ENCODE assay signal across 13 cellular contexts in the genomic region with DNA sequence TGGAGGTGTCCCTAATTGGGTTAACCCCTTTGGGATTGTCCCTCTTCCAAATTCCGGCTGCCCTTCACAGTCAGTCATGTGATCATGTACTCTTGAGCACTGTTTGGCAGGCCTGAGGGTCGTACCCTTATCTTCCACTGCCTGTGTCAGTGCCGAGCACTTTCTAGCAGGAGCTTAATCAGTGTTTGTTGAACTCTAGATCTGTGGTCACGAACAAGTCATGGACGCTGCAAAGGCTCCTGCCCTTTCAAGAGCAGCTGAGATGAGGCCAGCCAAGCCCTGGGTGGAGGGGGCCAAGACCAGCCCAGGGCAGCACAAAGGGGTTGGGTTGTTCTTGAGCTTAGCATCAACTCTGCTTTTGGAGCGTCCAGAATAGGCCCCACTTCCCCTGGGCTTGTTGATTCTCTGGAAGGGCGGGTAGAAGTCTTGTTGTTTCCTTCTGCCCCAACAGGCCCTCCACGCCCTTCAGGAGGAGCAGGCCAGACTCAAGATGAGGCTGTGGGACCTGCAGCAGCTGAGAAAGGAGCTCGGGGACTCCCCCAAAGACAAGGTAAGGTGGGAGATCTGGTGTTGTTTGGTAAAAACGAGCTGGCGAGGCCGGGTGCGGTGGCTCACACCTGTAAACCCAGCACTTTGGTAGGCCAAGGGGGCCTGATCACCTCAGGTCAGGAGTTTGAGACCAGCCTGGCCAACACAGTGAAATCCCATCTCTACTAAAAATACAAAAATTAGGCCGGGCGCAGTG. TPM values are rescaled to one million over a fixed set of nuclear protein-coding genes. Genes with fewer than 3 reads are reported as not detected.
DNase-seq lines count a peak whose midpoint lies in the region; ATAC-seq and TF ChIP-seq lines count a peak whose summit lies in the region.
"Had no signal": no experiment of that assay in that cellular context is flagged by ENCODE, and none has a peak within 500 bp of the region (broad histone marks: within the 10 kb centered on the region; RNA-seq: fewer than 3 reads in every experiment).

No MANE protein-coding gene starts in this region.

- no peak for ATAC-seq in CD4-positive, CD25-positive, alpha-beta regulatory T cell (ENCODE audit: low read depth in 2 of 2)
- ATAC-seq in heart left ventricle (peak in 2 of 4 donors; percentile 10 to 46), HG03280 (IDR thresholded peaks at IDR 0.05; ENCODE audit: unreplicated experiment) (no peak), HG02884 (IDR thresholded peaks at IDR 0.05; ENCODE audit: unreplicated experiment) (no peak), GM19397 (IDR thresholded peaks at IDR 0.05; ENCODE audit: unreplicated experiment) (no peak)

- TF ChIP-seq POLR2A in Peyer's patch (IDR thresholded peaks at IDR 0.05) (no peak), heart left ventricle (IDR thresholded peaks at IDR 0.05) (no peak)

- H3K79me2 ChIP-seq in osteoblast (ENCODE audit: insufficient read depth, low read length): peaks cover 20% of the 10 kb centered on the region

- no peaks in the 10 kb centered on the region for H3K9me3 ChIP-seq in CD4-positive, CD25-positive, alpha-beta regulatory T cell (ENCODE audit: control insufficient read depth in 2 of 2, low read length in 2 of 2)
- H3K9me3 ChIP-seq in Peyer's patch (no peaks in the 10 kb centered on the region), heart left ventricle (no peaks in the 10 kb centered on the region), osteoblast (ENCODE audit: low read depth, low read length) (no peaks in the 10 kb centered on the region)

- no peak overlapping the region for H3K4me2 ChIP-seq in osteoblast (ENCODE audit: insufficient read depth, low read length)

- intact Hi-C loops in heart left ventricle (cut with DNase I): loop anchor here in 1 of 10 donors (10.0 kb wide), 1 partner anchor 143 kb away; no protein-coding TSS in a partner anchor

- no peaks in the 10 kb centered on the region for H3K27me3 ChIP-seq in CD4-positive, CD25-positive, alpha-beta regulatory T cell (ENCODE audit: control insufficient read depth, insufficient read depth, low read length)
- H3K27me3 ChIP-seq in Peyer's patch (no peaks in the 10 kb centered on the region), heart left ventricle (no peaks in the 10 kb centered on the region), osteoblast (ENCODE audit: insufficient read depth, low read length) (no peaks in the 10 kb centered on the region)

- no peaks in the 10 kb centered on the region for H3K27me3 Mint-ChIP-seq in CD4-positive, CD25-positive, alpha-beta regulatory T cell
- H3K27me3 Mint-ChIP-seq: naive B cell had no signal

- 67 to 73% (median 70%) methylated on average over 11 to 15 of the region's 15 CpGs for WGBS in heart left ventricle, 4 donors

- no peak for DNase-seq in CD4-positive, CD25-positive, alpha-beta regulatory T cell
- DNase-seq in Peyer's patch: no peak
- DNase-seq in heart left ventricle: no peak
- peak; percentile 31 for DNase-seq in osteoblast (ENCODE audit: insufficient read length, low spot score, missing footprints)
- DNase-seq in SHP77 (lab: John Stamatoyannopoulos, UW): no peak
- DNase-seq: naive B cell; NCI-H1048; NCI-H2171 treated with DMSO at 0.1 percent for 48 hours; stimulated activated CD4-positive, alpha-beta T cell treated with anti-CD3 and anti-CD28 coated beads, Interleukin-4, amount 100 ng/mL, for 1 hour had no signal

- peaks cover 3% of the 10 kb centered on the region for H3K4me1 ChIP-seq in CD4-positive, CD25-positive, alpha-beta regulatory T cell (ENCODE audit: control insufficient read depth, insufficient read depth, low read length, poor library complexity, severe bottlenecking)
- peaks cover 0 to 61% (median 4%) of the 10 kb centered on the region in 4 donors for H3K4me1 ChIP-seq in Peyer's patch
- peaks cover 8 to 89% (median 72%) of the 10 kb centered on the region in 12 donors for H3K4me1 ChIP-seq in heart left ventricle
- H3K4me1 ChIP-seq in osteoblast (ENCODE audit: insufficient read depth, low read length): peaks cover 3% of the 10 kb centered on the region

- peaks cover 5% of the 10 kb centered on the region for H4K20me1 ChIP-seq in osteoblast (ENCODE audit: insufficient read depth, low read length)

- TF ChIP-seq CTCF in Peyer's patch (IDR thresholded peaks at IDR 0.05) (no peak), heart left ventricle (IDR thresholded peaks at IDR 0.05) (no peak), osteoblast (IDR thresholded peaks at IDR 0.05; ENCODE audit: extremely low read depth, low read depth, low read length) (no peak)

- no peak overlapping the region for H3K27ac ChIP-seq in CD4-positive, CD25-positive, alpha-beta regulatory T cell (ENCODE audit: insufficient read depth, low read length, poor library complexity, severe bottlenecking)
- H3K27ac ChIP-seq in Peyer's patch (peak overlapping the region in 3 of 4 donors; percentile 30 to 70 (median 33)), heart left ventricle (peak overlapping the region in 9 of 12 donors; percentile 1 to 82 (median 36)), osteoblast (ENCODE audit: low read depth, low read length) (no peak overlapping the region)
- H3K27ac ChIP-seq: SK-N-MC had no signal

- H3K4me1 Mint-ChIP-seq in CD4-positive, CD25-positive, alpha-beta regulatory T cell: peaks cover 5 to 30% (median 18%) of the 10 kb centered on the region in 4 donors

- peak overlapping the region in 2 of 3 donors; percentile 68 to 86 for H3K27ac Mint-ChIP-seq in CD4-positive, CD25-positive, alpha-beta regulatory T cell

- H3K36me3 Mint-ChIP-seq in CD4-positive, CD25-positive, alpha-beta regulatory T cell: peaks cover 17% of the 10 kb centered on the region

- peak overlapping the region in 1 of 4 donors; percentile 27 for H3K4me3 Mint-ChIP-seq in CD4-positive, CD25-positive, alpha-beta regulatory T cell

- peaks cover 25% of the 10 kb centered on the region for H3K36me3 ChIP-seq in CD4-positive, CD25-positive, alpha-beta regulatory T cell (ENCODE audit: control insufficient read depth, insufficient read depth, low read length)
- H3K36me3 ChIP-seq in Peyer's patch: peaks cover 0 to 35% (median 0%) of the 10 kb centered on the region in 3 donors
- peaks cover 0 to 61% (median 32%) of the 10 kb centered on the region in 9 donors for H3K36me3 ChIP-seq in heart left ventricle
- H3K36me3 ChIP-seq in osteoblast (ENCODE audit: insufficient read depth, low read length): peaks cover 26% of the 10 kb centered on the region

- no peak overlapping the region for H2AFZ ChIP-seq in osteoblast (ENCODE audit: low read length)

- H3K4me3 ChIP-seq in CD4-positive, CD25-positive, alpha-beta regulatory T cell (ENCODE audit: low read depth, low read length): no peak overlapping the region
- no peak overlapping the region for H3K4me3 ChIP-seq in Peyer's patch
- no peak overlapping the region for H3K4me3 ChIP-seq in heart left ventricle
- no peak overlapping the region for H3K4me3 ChIP-seq in osteoblast (ENCODE audit: insufficient read depth, low read length)
- H3K4me3 ChIP-seq: SK-N-MC had no signal

- H3K9me3 Mint-ChIP-seq in CD4-positive, CD25-positive, alpha-beta regulatory T cell: no peaks in the 10 kb centered on the region
- H3K9me3 Mint-ChIP-seq: naive B cell had no signal

RNA-seq across cellular contexts. Expression of a gene that starts 5.3 kb away (rescaled TPM):
- total RNA-seq in CD4-positive, CD25-positive, alpha-beta regulatory T cell: 38.3 TPM
- polyA plus RNA-seq in CD4-positive, CD25-positive, alpha-beta regulatory T cell: 10 to 100 TPM; 62.9 to 87.6 (median 71.8) TPM
- total RNA-seq in Peyer's patch (10 to 100 TPM; 60.1 to 85.8 (median 73.4) TPM), heart left ventricle (10 to 100 TPM in 8 of 9 donors, 1 to 10 TPM in 1; 8.4 to 66.7 (median 11.9) TPM), osteoblast (28.6 and 45.2 TPM in 2 replicates)
- polyA plus RNA-seq in heart left ventricle: 10 to 100 TPM in 1 of 2 donors, 1 to 10 TPM in 1; 9.2 to 12.5 TPM

RNA-seq across cellular contexts. Expression of a gene that starts 10.3 kb away (rescaled TPM):
- 21.9 TPM for total RNA-seq in CD4-positive, CD25-positive, alpha-beta regulatory T cell
- polyA plus RNA-seq in CD4-positive, CD25-positive, alpha-beta regulatory T cell: 10 to 100 TPM; 40.6 to 51.4 (median 49.1) TPM
- total RNA-seq in Peyer's patch (10 to 100 TPM; 52.8 to 97.8 (median 71.5) TPM), heart left ventricle (100 to 1,000 TPM in 5 of 9 donors, 10 to 100 TPM in 4; 69.7 to 138 (median 108) TPM), osteoblast (441 and 449 TPM in 2 replicates)
- polyA plus RNA-seq in heart left ventricle: 10 to 100 TPM; 64.5 to 91.2 TPM

RNA-seq across cellular contexts. Expression of a gene that starts 13.1 kb away (rescaled TPM):
- not detected for total RNA-seq in CD4-positive, CD25-positive, alpha-beta regulatory T cell
- polyA plus RNA-seq in CD4-positive, CD25-positive, alpha-beta regulatory T cell: under 1 TPM in 3 of 4 donors, not detected in 1; 0.05 to 0.18 (median 0.08) TPM
- total RNA-seq in Peyer's patch: 1 to 10 TPM in 1 of 4 donors, under 1 TPM in 3; 0.27 to 1.7 (median 0.32) TPM
- total RNA-seq in heart left ventricle: 1 to 10 TPM in 2 of 9 donors, under 1 TPM in 7; 0.29 to 1.6 (median 0.56) TPM
- polyA plus RNA-seq in heart left ventricle: under 1 TPM; 0.10 to 0.95 TPM
- total RNA-seq in osteoblast: 0.29 and 0.36 TPM in 2 replicates

RNA-seq across cellular contexts. Expression of a gene that starts 13.7 kb away (rescaled TPM):
- total RNA-seq in CD4-positive, CD25-positive, alpha-beta regulatory T cell: 881 TPM
- polyA plus RNA-seq in CD4-positive, CD25-positive, alpha-beta regulatory T cell: 1,000 to 10,000 TPM; 1,558 to 2,241 (median 2,024) TPM
- total RNA-seq in Peyer's patch: 1,000 to 10,000 TPM in 1 of 4 donors, 100 to 1,000 TPM in 3; 331 to 1,066 (median 442) TPM
- total RNA-seq in heart left ventricle: 100 to 1,000 TPM; 477 to 796 (median 664) TPM
- 1,000 to 10,000 TPM; 1,976 to 2,590 TPM for polyA plus RNA-seq in heart left ventricle
- 878 and 1,256 TPM in 2 replicates for total RNA-seq in osteoblast

RNA-seq across cellular contexts. Expression of a gene that starts 31.5 kb away (rescaled TPM):
- total RNA-seq in CD4-positive, CD25-positive, alpha-beta regulatory T cell: 14.9 TPM
- polyA plus RNA-seq in CD4-positive, CD25-positive, alpha-beta regulatory T cell: 10 to 100 TPM; 10.6 to 15.2 (median 13.2) TPM
- 10 to 100 TPM; 17.2 to 37.3 (median 26.9) TPM for total RNA-seq in Peyer's patch
- 10 to 100 TPM in 8 of 9 donors, 1 to 10 TPM in 1; 9.8 to 15.9 (median 11.4) TPM for total RNA-seq in heart left ventricle
- polyA plus RNA-seq in heart left ventricle: 10 to 100 TPM in 1 of 2 donors, 1 to 10 TPM in 1; 5.5 to 14.4 TPM
- 8.8 and 10.1 TPM in 2 replicates for total RNA-seq in osteoblast

Comparison
In these comparisons a context has a peak if more than half of its experiments do, and no peak if none do; other contexts are left out.
1. H3K27ac ChIP-seq: peak in Peyer's patch (3 of 4) and heart left ventricle (9 of 12); none in CD4-positive, CD25-positive, alpha-beta regulatory T cell (single experiment) and osteoblast (single experiment).